18 cellular contexts compared by ENCODE assay signal in the genomic region with DNA sequence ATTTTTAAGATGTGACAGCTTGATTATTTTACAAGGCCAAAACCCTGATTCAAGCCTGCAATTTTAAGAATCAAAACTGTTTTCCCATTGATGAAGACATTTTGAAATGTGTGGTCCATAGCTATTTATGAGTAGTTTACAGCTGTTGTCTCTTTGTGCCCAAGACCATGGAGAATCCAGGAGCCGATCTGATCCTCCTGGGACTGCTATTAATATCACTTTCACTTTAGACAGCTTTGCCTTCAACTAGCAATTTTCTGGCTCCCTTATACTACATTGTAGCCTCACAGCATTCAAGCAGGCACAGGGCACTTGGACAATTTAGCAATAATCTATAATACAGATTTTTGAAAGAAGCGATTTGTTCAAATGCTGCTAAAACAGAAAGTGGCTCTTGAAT.
DNase-seq lines count a peak whose midpoint lies in the region; ATAC-seq and TF ChIP-seq lines count a peak whose summit lies in the region.
"Had no signal": no experiment of that assay in that cellular context is flagged by ENCODE, and none has a peak within 500 bp of the region (broad histone marks: within the 10 kb centered on the region; RNA-seq: fewer than 3 reads in every experiment).

No MANE protein-coding gene starts in this region.

- no peak overlapping the region for H2BK120ac ChIP-seq in trophoblast cell (ENCODE audit: insufficient read depth, low read length, poor library complexity)

- H3K4me3 ChIP-seq in astrocyte of the spinal cord (ENCODE audit: low read depth, low read length) (no peak overlapping the region), thoracic aorta (peak overlapping the region; percentile 60), trophoblast cell (ENCODE audit: low read depth, low read length) (no peak overlapping the region)
- H3K4me3 ChIP-seq: SJSA1 had no signal

- no peak overlapping the region for H4K12ac ChIP-seq in trophoblast cell (ENCODE audit: low read depth, low read length)

- no peak overlapping the region for H4K91ac ChIP-seq in trophoblast cell (ENCODE audit: low read depth, low read length)

- H3K18ac ChIP-seq in trophoblast cell (ENCODE audit: low read length), result no peak overlapping the region

- H3K9me3 ChIP-seq in thoracic aorta (no peaks in the 10 kb centered on the region), trophoblast cell (ENCODE audit: insufficient read depth, low read depth, low read length) (no peaks in the 10 kb centered on the region)
- H3K9me3 ChIP-seq: SJSA1 had no signal

- no peak overlapping the region for H3K23ac ChIP-seq in trophoblast cell (ENCODE audit: low read length)

- no peak overlapping the region for H2BK12ac ChIP-seq in trophoblast cell (ENCODE audit: low read length)

- DNase-seq in DMS 273 (lab: John Stamatoyannopoulos, UW; ENCODE audit: unreplicated experiment) (peak; percentile 6), DMS 273 treated with DMSO at 0.1 percent for 48 hours (lab: John Stamatoyannopoulos, UW) (no peak), astrocyte of the spinal cord (ENCODE audit: low read depth, low spot score) (peak; percentile 49), kidney tubule cell (ENCODE audit: low spot score) (peak; percentile 4), thoracic aorta (ENCODE audit: low spot score) (no peak), trophoblast cell (no peak), HPDE6-E6E7 (ENCODE audit: extremely low spot score) (no peak)
- DNase-seq: activated CD4-positive, CD25-positive, alpha-beta regulatory T cell treated with anti-CD3 and anti-CD28 coated beads, Interleukin-2, amount 50 U/mL, for 72 hours; caudate nucleus; left colon; MM.1S; NCI-H510A treated with DMSO at 0.1 percent for 48 hours; nucleus accumbens; stimulated activated CD4-positive, alpha-beta T cell treated with anti-CD3 and anti-CD28 coated beads, Interleukin-4, amount 100 ng/mL, for 24 hours had no signal

- no peak overlapping the region for H3K4me2 ChIP-seq in trophoblast cell (ENCODE audit: low read length)

- H3K14ac ChIP-seq in trophoblast cell (ENCODE audit: low read length), result no peak overlapping the region

- H3K27me3 ChIP-seq in thoracic aorta (replicated peaks; ENCODE audit: insufficient read depth) (no peaks in the 10 kb centered on the region), trophoblast cell (ENCODE audit: insufficient read depth, low read length) (no peaks in the 10 kb centered on the region)
- H3K27me3 ChIP-seq: SJSA1 had no signal

- no peak overlapping the region for H3K4ac ChIP-seq in trophoblast cell (ENCODE audit: low read depth, low read length)

- H2AK5ac ChIP-seq in trophoblast cell (ENCODE audit: low read length), result no peak overlapping the region

- H3K4me1 ChIP-seq in thoracic aorta (ENCODE audit: control insufficient read depth in 1 of 2, low read depth in 2 of 2), result peaks cover 35 to 53% of the 10 kb centered on the region in 2 donors
- H3K4me1 ChIP-seq in trophoblast cell (ENCODE audit: control insufficient read depth in 1 of 2, insufficient read depth in 2 of 2, low read length in 2 of 2), result peaks cover 2 to 7% of the 10 kb centered on the region in 2 experiments

- in situ Hi-C loops in astrocyte of the spinal cord (cut with HindIII; ENCODE audit: low sequenced_read_pairs), result no loop called here

- no peak for ATAC-seq in thoracic aorta (ENCODE audit: insufficient number of reproducible peaks, low FRiP score, low read depth)
- ATAC-seq in GM18517 (IDR thresholded peaks at IDR 0.05; ENCODE audit: unreplicated experiment), result no peak
- ATAC-seq: esophagus mucosa, left colon had no signal

- H3K9ac ChIP-seq in trophoblast cell (ENCODE audit: low read length), result no peak overlapping the region

- H2AFZ ChIP-seq in trophoblast cell (ENCODE audit: insufficient read depth, low read length, poor library complexity), result no peak overlapping the region

- H4K8ac ChIP-seq in trophoblast cell (ENCODE audit: low read depth, low read length), result no peak overlapping the region

- no CpG with 5 or more reads among the region's 2 CpGs for WGBS in trophoblast cell (ENCODE audit: extremely low coverage, insufficient coverage, insufficient read length)

- peak overlapping the region in 1 of 2 donors; percentile 37 for H3K27ac ChIP-seq in thoracic aorta
- no peak overlapping the region for H3K27ac ChIP-seq in trophoblast cell (ENCODE audit: low read depth, low read length)
- H3K27ac ChIP-seq: 22Rv1, SJSA1 had no signal

- H3K79me1 ChIP-seq in trophoblast cell (ENCODE audit: low read length), result peaks cover 10% of the 10 kb centered on the region

- H2BK5ac ChIP-seq in trophoblast cell (ENCODE audit: low read depth, low read length, poor library complexity), result no peak overlapping the region

- TF ChIP-seq CTCF in astrocyte of the spinal cord (IDR thresholded peaks at IDR 0.05; ENCODE audit: low read depth, low read length), result no peak
- TF ChIP-seq CTCF in thoracic aorta (IDR thresholded peaks at IDR 0.05), result no peak

- H3K79me2 ChIP-seq in trophoblast cell (ENCODE audit: control insufficient read depth, insufficient read depth, low read length, poor library complexity), result no peaks in the 10 kb centered on the region

- H3K36me3 ChIP-seq in thoracic aorta, result no peaks in the 10 kb centered on the region
- H3K36me3 ChIP-seq in trophoblast cell (ENCODE audit: control insufficient read depth in 1 of 2, insufficient read depth in 2 of 2, low read length in 2 of 2), result no peaks in the 10 kb centered on the region
- H3K36me3 ChIP-seq: SJSA1 had no signal

Comparison
In these comparisons a context has a peak if more than half of its experiments do, and no peak if none do; other contexts are left out.
1. DNase-seq: peak in DMS 273 (single experiment), astrocyte of the spinal cord (single experiment) and kidney tubule cell (single experiment); none in DMS 273 treated with DMSO at 0.1 percent for 48 hours (single experiment), thoracic aorta (single experiment), trophoblast cell (0 of 2) and HPDE6-E6E7 (single experiment).